8 cellular contexts compared by ENCODE assay signal in genomic region chr21:42117229-42118048, GRCh38. TPM values are rescaled to one million over a fixed set of nuclear protein-coding genes. Genes with fewer than 3 reads are reported as not detected.
A peak's percentile ranks its signal among the peaks of the same experiment; 100 is the strongest.
DNase-seq lines count a peak whose midpoint lies in the region; ATAC-seq and TF ChIP-seq lines count a peak whose summit lies in the region.

No MANE protein-coding gene starts in this region.

- in situ Hi-C loops in Caki2 (cut with HindIII; ENCODE audit: low pct_unique_long_range_greater_than_20kb, low sequenced_read_pairs) = no loop called here

- TF ChIP-seq CTCF in HFF-Myc (IDR thresholded peaks at IDR 0.05; ENCODE audit: low read depth, low read length, missing control alignments) = peak; percentile 90

- no peak for ATAC-seq in HG02588 (IDR thresholded peaks at IDR 0.05; ENCODE audit: unreplicated experiment)

- peak; percentile 79 for DNase-seq in Caki2 (ENCODE audit: low read depth)
- peak; percentile 49 for DNase-seq in HFF-Myc (ENCODE audit: extremely low read depth, low read depth)
- DNase-seq in NCI-H2227 treated with DMSO at 0.1 percent for 48 hours (lab: John Stamatoyannopoulos, UW) = peak; percentile 88
- peak; percentile 46 for DNase-seq in activated CD4-positive, CD25-positive, alpha-beta regulatory T cell treated with anti-CD3 and anti-CD28 coated beads, Interleukin-2, amount 50 U/mL, for 16 hours (ENCODE audit: low read depth, low spot score)
- peak in 55 of 61 donors; percentile 13 to 87 (median 58) for DNase-seq in caudate nucleus (lab: John Stamatoyannopoulos, UW)
- peak; percentile 87 for DNase-seq in left kidney (ENCODE audit: low read depth, low spot score)
- peak; percentile 56 to 75 for DNase-seq in stimulated activated CD4-positive, alpha-beta T cell treated with anti-CD3 and anti-CD28 coated beads, Interleukin-4, amount 100 ng/mL, for 4 hours

- no peak overlapping the region for H3K27ac ChIP-seq in caudate nucleus (ENCODE audit: low read depth, low read length)

- no peak overlapping the region for H3K4me3 ChIP-seq in HFF-Myc (replicated peaks; ENCODE audit: low read depth, low read length)

RNA-seq across cellular contexts. Expression of gene UMODL1, which starts 46.3 kb away (rescaled TPM):
- total RNA-seq in Caki2 (2014; rRNA removed; shearing (Covaris generic); ENCODE audit: low replicate concordance) = not detected in 2 replicates
